ENCODE assay signal across 15 cellular contexts in the genomic region with DNA sequence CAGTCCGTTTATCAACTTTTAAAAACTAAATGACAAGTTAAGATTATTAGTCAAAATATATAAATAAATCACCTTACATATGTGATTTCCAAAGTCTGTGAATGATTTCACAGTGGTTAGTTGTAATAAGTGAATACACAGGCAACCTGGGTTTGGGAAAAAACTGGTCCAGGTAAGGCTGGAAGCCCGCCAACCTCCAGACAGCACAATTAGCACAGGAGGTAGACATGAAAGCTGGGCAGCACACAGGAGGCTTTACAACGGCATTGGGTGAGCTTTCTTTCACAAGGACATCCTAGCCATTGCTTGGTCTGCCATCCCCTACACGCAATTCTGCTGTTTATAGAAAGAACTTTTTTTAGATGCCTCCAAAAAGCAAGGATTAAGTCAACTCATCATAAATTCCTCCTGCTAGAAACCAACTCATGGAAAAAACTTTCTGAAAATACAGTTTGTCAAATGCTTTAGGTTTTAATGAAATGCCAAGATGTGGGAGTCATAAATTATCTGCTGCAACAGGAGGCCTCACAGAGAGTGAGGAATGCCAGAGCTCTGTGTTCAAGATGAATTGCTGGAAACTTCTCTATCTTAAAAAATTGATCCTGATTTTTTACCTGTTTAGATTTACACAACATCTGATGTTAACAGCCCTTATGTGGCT.
DNase-seq lines count a peak whose midpoint lies in the region; ATAC-seq, FAIRE-seq and TF ChIP-seq lines count a peak whose summit lies in the region.
"Had no signal": no experiment of that assay in that cellular context is flagged by ENCODE, and none has a peak within 500 bp of the region (broad histone marks: within the 10 kb centered on the region; RNA-seq: fewer than 3 reads in every experiment).

No MANE protein-coding gene starts in this region.

- POLR2A ChIA-PET in activated CD8-positive, alpha-beta T cell treated with anti-CD3 and anti-CD28 coated beads, Interleukin-2, amount 10 ng/mL, durations not matched to agents 7 days and 5 days (lab: Charles Lee) = no interaction called here

- ATAC-seq in foreskin keratinocyte = peak; percentile 41
- ATAC-seq in GM21737 (IDR thresholded peaks at IDR 0.05; ENCODE audit: unreplicated experiment) = no peak
- ATAC-seq in activated CD8-positive, alpha-beta T cell treated with anti-CD3 and anti-CD28 coated beads, Interleukin-2, amount 10 ng/mL, durations not matched to agents 7 days and 5 days = no peak
- ATAC-seq: activated T-helper 17 cell treated with anti-CD3 and anti-CD28 coated beads, Interleukin-2, amount 50 U/mL, for 72 hours; heart right ventricle had no signal

- no peak for TF ChIP-seq EP300 in transverse colon (IDR thresholded peaks at IDR 0.05; ENCODE audit: low read depth)

- H3K27ac ChIP-seq in foreskin keratinocyte = no peak overlapping the region
- peak overlapping the region in 3 of 4 donors; percentile 20 to 59 (median 55) for H3K27ac ChIP-seq in transverse colon
- H3K27ac ChIP-seq: heart right ventricle had no signal

- no peaks in the 10 kb centered on the region for H3K4me1 Mint-ChIP-seq in activated CD8-positive, alpha-beta T cell treated with anti-CD3 and anti-CD28 coated beads, Interleukin-2, amount 10 ng/mL, durations not matched to agents 7 days and 5 days (ENCODE audit: low read depth)
- H3K4me1 Mint-ChIP-seq: activated T-helper 17 cell treated with anti-CD3 and anti-CD28 coated beads, Interleukin-2, amount 50 U/mL, for 72 hours; IgD-negative memory B cell had no signal

- no peaks in the 10 kb centered on the region for H3K9me3 Mint-ChIP-seq in activated CD8-positive, alpha-beta T cell treated with anti-CD3 and anti-CD28 coated beads, Interleukin-2, amount 10 ng/mL, durations not matched to agents 7 days and 5 days (ENCODE audit: insufficient read depth)
- H3K9me3 Mint-ChIP-seq: activated T-helper 17 cell treated with anti-CD3 and anti-CD28 coated beads, Interleukin-2, amount 50 U/mL, for 72 hours; dendritic cell treated with granulocyte-macrophage colony-stimulating factor and Interleukin-4, amounts not matched to agents 40 ng/mL and 50 ng/mL, for 4 days; IgD-negative memory B cell had no signal

- no peak overlapping the region for H3K4me3 ChIP-seq in transverse colon
- H3K4me3 ChIP-seq: heart right ventricle had no signal

- H3K27me3 ChIP-seq in foreskin keratinocyte (no peaks in the 10 kb centered on the region), transverse colon (no peaks in the 10 kb centered on the region)

- 67 to 82% methylated on average over 2 to 4 of the region's 4 CpGs for WGBS in transverse colon (ENCODE audit: low coverage in 1 of 2), 2 donors

- H3K4me1 ChIP-seq in foreskin keratinocyte (peaks cover 27% of the 10 kb centered on the region), transverse colon (peaks cover 0 to 16% (median 5%) of the 10 kb centered on the region in 4 donors)
- H3K4me1 ChIP-seq: heart right ventricle had no signal

- CTCF ChIA-PET in activated CD8-positive, alpha-beta T cell treated with anti-CD3 and anti-CD28 coated beads, Interleukin-2, amount 10 ng/mL, durations not matched to agents 7 days and 5 days (lab: Charles Lee) = no interaction called here

- in situ Hi-C loops in transverse colon (cut with MboI; ENCODE audit: low pct_ligation_motif_present in 1 of 4, low pct_unique_long_range_greater_than_20kb in 1 of 4, low sequenced_read_pairs in 3 of 4) = no loop called here

- FAIRE-seq in TTC549 (lab: Jason Lieb, UNC) = peak; percentile 95

- no peaks in the 10 kb centered on the region for H3K36me3 ChIP-seq in transverse colon
- H3K36me3 ChIP-seq: heart right ventricle had no signal

- DNase-seq in NCI-H2107 treated with DMSO at 0.1 percent for 48 hours (lab: John Stamatoyannopoulos, UW; ENCODE audit: unreplicated experiment) = peak; percentile 59
- no peak for DNase-seq in NCI-H2107 (lab: John Stamatoyannopoulos, UW)
- peak in 1 of 2 donors; percentile 74 for DNase-seq in foreskin keratinocyte
- DNase-seq in transverse colon = no peak
- DNase-seq in SIG-M5 treated with dmso at 0.1 percent for 504 hours (lab: John Stamatoyannopoulos, UW; ENCODE audit: unreplicated experiment) = no peak
- no peak for DNase-seq in activated CD8-positive, alpha-beta T cell treated with anti-CD3 and anti-CD28 coated beads, Interleukin-2, amount 10 ng/mL, durations not matched to agents 7 days and 5 days
- DNase-seq: activated CD4-positive, CD25-positive, alpha-beta regulatory T cell; heart right ventricle; midbrain; SIG-M5 had no signal

- TF ChIP-seq CTCF in foreskin keratinocyte (conservative IDR thresholded peaks at IDR 0.05) (no peak), transverse colon (IDR thresholded peaks at IDR 0.05) (no peak)

- TF ChIP-seq POLR2A in transverse colon (IDR thresholded peaks at IDR 0.05) = no peak

- no peak overlapping the region for H3K27ac Mint-ChIP-seq in activated CD8-positive, alpha-beta T cell treated with anti-CD3 and anti-CD28 coated beads, Interleukin-2, amount 10 ng/mL, durations not matched to agents 7 days and 5 days
- H3K27ac Mint-ChIP-seq: activated T-helper 17 cell treated with anti-CD3 and anti-CD28 coated beads, Interleukin-2, amount 50 U/mL, for 72 hours; dendritic cell treated with granulocyte-macrophage colony-stimulating factor and Interleukin-4, amounts not matched to agents 40 ng/mL and 50 ng/mL, for 4 days; IgD-negative memory B cell had no signal

- no peaks in the 10 kb centered on the region for H3K9me3 ChIP-seq in transverse colon
- H3K9me3 ChIP-seq: heart right ventricle had no signal

- intact Hi-C loops in transverse colon (cut with DNase I; ENCODE audit: low total_unique reads) = no loop called here

- H3K4me3 Mint-ChIP-seq in activated CD8-positive, alpha-beta T cell treated with anti-CD3 and anti-CD28 coated beads, Interleukin-2, amount 10 ng/mL, durations not matched to agents 7 days and 5 days = no peak overlapping the region
- H3K4me3 Mint-ChIP-seq: activated T-helper 17 cell treated with anti-CD3 and anti-CD28 coated beads, Interleukin-2, amount 50 U/mL, for 72 hours; dendritic cell treated with granulocyte-macrophage colony-stimulating factor and Interleukin-4, amounts not matched to agents 40 ng/mL and 50 ng/mL, for 4 days; IgD-negative memory B cell had no signal

- H3K27me3 Mint-ChIP-seq in activated CD8-positive, alpha-beta T cell treated with anti-CD3 and anti-CD28 coated beads, Interleukin-2, amount 10 ng/mL, durations not matched to agents 7 days and 5 days (ENCODE audit: low read depth) = peaks cover 19% of the 10 kb centered on the region

- H3K36me3 Mint-ChIP-seq in activated CD8-positive, alpha-beta T cell treated with anti-CD3 and anti-CD28 coated beads, Interleukin-2, amount 10 ng/mL, durations not matched to agents 7 days and 5 days (ENCODE audit: low read depth) = no peaks in the 10 kb centered on the region
- H3K36me3 Mint-ChIP-seq: IgD-negative memory B cell had no signal
